13 cellular contexts compared by ENCODE assay signal in genomic region chr17:64269687-64270649, GRCh38. TPM values are rescaled to one million over a fixed set of nuclear protein-coding genes. Genes with fewer than 3 reads are reported as not detected.
A peak's percentile ranks its signal among the peaks of the same experiment; 100 is the strongest.
DNase-seq lines count a peak whose midpoint lies in the region; ATAC-seq and TF ChIP-seq lines count a peak whose summit lies in the region.
"Had no signal": no experiment of that assay in that cellular context is flagged by ENCODE, and none has a peak within 500 bp of the region (broad histone marks: within the 10 kb centered on the region; RNA-seq: fewer than 3 reads in every experiment).

No MANE protein-coding gene starts in this region.

- H3K27me3 ChIP-seq in GM23338 (ENCODE audit: insufficient read depth), result no peaks in the 10 kb centered on the region
- no peaks in the 10 kb centered on the region for H3K27me3 ChIP-seq in brain microvascular endothelial cell (replicated peaks)
- H3K27me3 ChIP-seq: pancreas had no signal

- H3K27me3 Mint-ChIP-seq in T-helper 1 cell treated with Interleukin-12 subunit alpha and Interleukin-12 subunit beta and Interleukin-4 antibody, amounts not matched to agents 30 μg/mL and 1 μg/mL, for 36 hours (ENCODE audit: low read depth), result peaks cover 17% of the 10 kb centered on the region
- peaks cover 3% of the 10 kb centered on the region for H3K27me3 Mint-ChIP-seq in GM23338 (ENCODE audit: insufficient read depth, low read depth, poor library complexity)
- peaks cover 0 to 8% of the 10 kb centered on the region in 2 donors for H3K27me3 Mint-ChIP-seq in natural killer cell (ENCODE audit: low read depth in 2 of 2)
- H3K27me3 Mint-ChIP-seq: dendritic cell treated with granulocyte-macrophage colony-stimulating factor and Interleukin-4, amounts not matched to agents 40 ng/mL and 50 ng/mL, for 4 days had no signal

- no peak overlapping the region for H3K27ac ChIP-seq in GM23338 (ENCODE audit: low read depth)
- H3K27ac ChIP-seq in angular gyrus (ENCODE audit: low read depth, low read length), result peak overlapping the region; percentile 63
- H3K27ac ChIP-seq in brain microvascular endothelial cell, result no peak overlapping the region
- H3K27ac ChIP-seq: pancreas had no signal

- H3K4me3 Mint-ChIP-seq in T-helper 1 cell treated with Interleukin-12 subunit alpha and Interleukin-12 subunit beta and Interleukin-4 antibody, amounts not matched to agents 30 μg/mL and 1 μg/mL, for 36 hours, result peak overlapping the region; percentile 54
- H3K4me3 Mint-ChIP-seq in GM23338 (no peak overlapping the region), natural killer cell (peak overlapping the region; percentile 81)
- H3K4me3 Mint-ChIP-seq: dendritic cell treated with granulocyte-macrophage colony-stimulating factor and Interleukin-4, amounts not matched to agents 40 ng/mL and 50 ng/mL, for 4 days had no signal

- intact Hi-C loops in natural killer cell (cut with micrococcal nuclease), result no loop called here

- H3K9me3 Mint-ChIP-seq in T-helper 1 cell treated with Interleukin-12 subunit alpha and Interleukin-12 subunit beta and Interleukin-4 antibody, amounts not matched to agents 30 μg/mL and 1 μg/mL, for 36 hours, result peaks cover 13% of the 10 kb centered on the region
- peaks cover 3% of the 10 kb centered on the region; the same call in 1 of the 3 replicates for H3K9me3 Mint-ChIP-seq in GM23338
- H3K9me3 Mint-ChIP-seq in natural killer cell, result no peaks in the 10 kb centered on the region
- H3K9me3 Mint-ChIP-seq: dendritic cell treated with granulocyte-macrophage colony-stimulating factor and Interleukin-4, amounts not matched to agents 40 ng/mL and 50 ng/mL, for 4 days had no signal

- peaks cover 2% of the 10 kb centered on the region for H3K36me3 Mint-ChIP-seq in T-helper 1 cell treated with Interleukin-12 subunit alpha and Interleukin-12 subunit beta and Interleukin-4 antibody, amounts not matched to agents 30 μg/mL and 1 μg/mL, for 36 hours (ENCODE audit: low read depth)
- no peaks in the 10 kb centered on the region for H3K36me3 Mint-ChIP-seq in GM23338 (ENCODE audit: low read depth)
- no peaks in the 10 kb centered on the region for H3K36me3 Mint-ChIP-seq in natural killer cell

- peak overlapping the region; percentile 43; the same call in 1 of the 2 replicates for H2AFZ ChIP-seq in GM23338

- DNase-seq in T-helper 1 cell, result no peak
- no peak for DNase-seq in GM23338 (ENCODE audit: low spot score)
- no peak for DNase-seq in natural killer cell
- DNase-seq in brain microvascular endothelial cell, result no peak
- DNase-seq in NOMO-1 treated with dmso at 0.1 percent for 144 hours (lab: John Stamatoyannopoulos, UW; ENCODE audit: unreplicated experiment), result no peak
- DNase-seq: activated CD8-positive, alpha-beta memory T cell treated with anti-CD3 and anti-CD28 coated beads, Interleukin-2, amount 50 U/mL, for 4 hours; KBM-7; pancreas; SHP77 treated with DMSO at 0.1 percent for 48 hours had no signal

- H3K9me2 ChIP-seq in GM23338 (ENCODE audit: insufficient read depth), result peaks cover 4% of the 10 kb centered on the region; the same call in 1 of the 2 replicates

- ATAC-seq in GM23338 (peak; percentile 35), natural killer cell (no peak), GM19397 (IDR thresholded peaks at IDR 0.05; ENCODE audit: unreplicated experiment) (no peak)
- ATAC-seq: pancreas had no signal

- TF ChIP-seq CTCF in GM23338 (conservative IDR thresholded peaks at IDR 0.05; ENCODE audit: low read depth in 2 of 2), result no peak
- no peak for TF ChIP-seq CTCF in natural killer cell (IDR thresholded peaks at IDR 0.05)
- no peak for TF ChIP-seq CTCF in brain microvascular endothelial cell (IDR thresholded peaks at IDR 0.05; ENCODE audit: low read depth, low read length, missing control alignments)

- no peaks in the 10 kb centered on the region for H3K79me2 ChIP-seq in GM23338 (replicated peaks; ENCODE audit: insufficient read depth)

- no peaks in the 10 kb centered on the region for H4K20me1 ChIP-seq in GM23338 (replicated peaks; ENCODE audit: insufficient read depth)

- H3K27ac Mint-ChIP-seq in T-helper 1 cell treated with Interleukin-12 subunit alpha and Interleukin-12 subunit beta and Interleukin-4 antibody, amounts not matched to agents 30 μg/mL and 1 μg/mL, for 36 hours, result peak overlapping the region; percentile 84
- H3K27ac Mint-ChIP-seq in GM23338 (no peak overlapping the region), natural killer cell (peak overlapping the region; percentile 85 to 86)
- H3K27ac Mint-ChIP-seq: dendritic cell treated with granulocyte-macrophage colony-stimulating factor and Interleukin-4, amounts not matched to agents 40 ng/mL and 50 ng/mL, for 4 days had no signal

- peaks cover 25% of the 10 kb centered on the region for H3K4me1 Mint-ChIP-seq in T-helper 1 cell treated with Interleukin-12 subunit alpha and Interleukin-12 subunit beta and Interleukin-4 antibody, amounts not matched to agents 30 μg/mL and 1 μg/mL, for 36 hours (ENCODE audit: low read depth)
- peaks cover 4% of the 10 kb centered on the region; the same call in 1 of the 3 replicates for H3K4me1 Mint-ChIP-seq in GM23338
- H3K4me1 Mint-ChIP-seq in natural killer cell, result peaks cover 28% of the 10 kb centered on the region in 2 donors

- no peaks in the 10 kb centered on the region; the same call in 1 of the 2 replicates for H3K4me1 ChIP-seq in GM23338 (ENCODE audit: insufficient read depth)
- H3K4me1 ChIP-seq: pancreas had no signal

- H3K36me3 ChIP-seq in GM23338 (ENCODE audit: insufficient read depth) (no peaks in the 10 kb centered on the region), brain microvascular endothelial cell (replicated peaks) (no peaks in the 10 kb centered on the region)
- H3K36me3 ChIP-seq: pancreas had no signal

- H3F3A ChIP-seq in GM23338 (replicated peaks; ENCODE audit: low read depth), result no peaks in the 10 kb centered on the region

- no peak overlapping the region for H3K4me3 ChIP-seq in GM23338
- no peak overlapping the region for H3K4me3 ChIP-seq in brain microvascular endothelial cell (ENCODE audit: low read depth, low read length)
- H3K4me3 ChIP-seq: pancreas had no signal

- no peak overlapping the region for H3K4me2 ChIP-seq in GM23338

- in situ Hi-C loops in brain microvascular endothelial cell (cut with HindIII; ENCODE audit: low pct_ligation_motif_present, low sequenced_read_pairs), result no loop called here

TF ChIP-seq in GM23338, 12 proteins besides CTCF, POLR2A, EP300 and RAD21:
- TF ChIP-seq REST (IDR thresholded peaks at IDR 0.05; ENCODE audit: unreplicated experiment), result no peak
- TF ChIP-seq STAT1 (IDR thresholded peaks at IDR 0.05; ENCODE audit: unreplicated experiment), result no peak
- TF ChIP-seq EZH2 (IDR thresholded peaks at IDR 0.05; ENCODE audit: low read depth, unreplicated experiment), result no peak
- no peak for TF ChIP-seq EZH2phosphoT487 (IDR thresholded peaks at IDR 0.05; ENCODE audit: unreplicated experiment)
- no peak for TF ChIP-seq POLR2AphosphoS5 (IDR thresholded peaks at IDR 0.05; ENCODE audit: low read depth)

RNA-seq across cellular contexts. Expression of gene TEX2, which starts 6.9 kb away (rescaled TPM):
- total RNA-seq in GM23338 (2014; rRNA removed; shearing (Covaris generic)), result 13.4 and 17.7 TPM in 2 replicates
- polyA plus RNA-seq in GM23338 (2016; fragmentation: Nextera tagmentation; extraction: Ambion mirVana), result 5.6 and 7.5 TPM in 2 replicates
- total RNA-seq in natural killer cell, result 10 to 100 TPM in 2 of 3 donors, 1 to 10 TPM in 1; 8.3 to 16.3 (median 11.3) TPM
